In genomic region chr11:72768581-72768980, GRCh38 we compare ENCODE assay signal across 15 cellular contexts. TPM values are rescaled to one million over a fixed set of nuclear protein-coding genes. Genes with fewer than 3 reads are reported as not detected.
DNase-seq lines count a peak whose midpoint lies in the region; ATAC-seq and TF ChIP-seq lines count a peak whose summit lies in the region.
"Had no signal": no experiment of that assay in that cellular context is flagged by ENCODE, and none has a peak within 500 bp of the region (broad histone marks: within the 10 kb centered on the region; RNA-seq: fewer than 3 reads in every experiment).

No MANE protein-coding gene starts in this region.

- H3K27ac ChIP-seq in neural progenitor cell, result no peak overlapping the region
- H3K27ac ChIP-seq: BLaER1, GM23248 had no signal

- ATAC-seq in Right ventricle myocardium inferior (no peak), left cardiac atrium (no peak), GM21786 (IDR thresholded peaks at IDR 0.05; ENCODE audit: unreplicated experiment) (no peak)
- ATAC-seq in activated T-helper 17 cell treated with anti-CD3 and anti-CD28 coated beads, Interleukin-2, amount 50 U/mL, for 72 hours (replicated peaks), result no peak

- H3K4me1 ChIP-seq in neural progenitor cell, result peaks cover 16% of the 10 kb centered on the region

- no peaks in the 10 kb centered on the region for H3K36me3 ChIP-seq in neural progenitor cell
- H3K36me3 ChIP-seq: BLaER1 had no signal

- intact Hi-C loops in Right ventricle myocardium inferior (cut with DNase I) (no loop called here), left cardiac atrium (cut with DNase I) (no loop called here)
- intact Hi-C loops in activated T-helper 1 cell treated with anti-CD3 and anti-CD28 coated beads, Interleukin-12 subunit alpha, Interleukin-12 subunit beta, Interleukin-2, Interleukin-4 antibody, amounts not matched to agents 30 ng/mL and 10 ng/mL and 1 ng/mL, durations not matched to agents 14 hours and 24 hours and 36 hours (cut with micrococcal nuclease), result no loop called here

- no peak overlapping the region for H3K9ac ChIP-seq in neural progenitor cell
- H3K9ac ChIP-seq: BLaER1, GM23248 had no signal

- no peak overlapping the region for H3K4me3 Mint-ChIP-seq in activated T-helper 17 cell treated with anti-CD3 and anti-CD28 coated beads, Interleukin-2, amount 50 U/mL, for 72 hours
- no peak overlapping the region for H3K4me3 Mint-ChIP-seq in neural progenitor cell
- H3K4me3 Mint-ChIP-seq in type B pancreatic cell, result no peak overlapping the region
- H3K4me3 Mint-ChIP-seq in activated T-helper 1 cell treated with anti-CD3 and anti-CD28 coated beads, Interleukin-12 subunit alpha, Interleukin-12 subunit beta, Interleukin-2, Interleukin-4 antibody, amounts not matched to agents 30 ng/mL and 10 ng/mL and 1 ng/mL, durations not matched to agents 14 hours and 24 hours and 36 hours, result no peak overlapping the region
- H3K4me3 Mint-ChIP-seq: CD8-positive, alpha-beta memory T cell; H9 had no signal

- no peak overlapping the region for H3K4me3 ChIP-seq in neural progenitor cell
- H3K4me3 ChIP-seq: BLaER1, GM23248 had no signal

- H3K4me2 ChIP-seq in neural progenitor cell, result no peak overlapping the region
- H3K4me2 ChIP-seq: BLaER1 had no signal

- no peaks in the 10 kb centered on the region for H3K27me3 ChIP-seq in neural progenitor cell
- H3K27me3 ChIP-seq: BLaER1 had no signal

- H3K4me1 Mint-ChIP-seq in activated T-helper 17 cell treated with anti-CD3 and anti-CD28 coated beads, Interleukin-2, amount 50 U/mL, for 72 hours, result peaks cover 2% of the 10 kb centered on the region
- H3K4me1 Mint-ChIP-seq in neural progenitor cell, result peaks cover 44% of the 10 kb centered on the region
- peaks cover 48% of the 10 kb centered on the region for H3K4me1 Mint-ChIP-seq in type B pancreatic cell (ENCODE audit: unreplicated experiment)
- H3K4me1 Mint-ChIP-seq in activated T-helper 1 cell treated with anti-CD3 and anti-CD28 coated beads, Interleukin-12 subunit alpha, Interleukin-12 subunit beta, Interleukin-2, Interleukin-4 antibody, amounts not matched to agents 30 ng/mL and 10 ng/mL and 1 ng/mL, durations not matched to agents 14 hours and 24 hours and 36 hours (ENCODE audit: low read depth), result peaks cover 6% of the 10 kb centered on the region

- no peaks in the 10 kb centered on the region for H3K9me3 ChIP-seq in neural progenitor cell (ENCODE audit: low read depth)
- H3K9me3 ChIP-seq: BLaER1 had no signal

- no peaks in the 10 kb centered on the region for H3K79me2 ChIP-seq in neural progenitor cell (ENCODE audit: low read depth)

- no peaks in the 10 kb centered on the region for H3K27me3 Mint-ChIP-seq in activated T-helper 17 cell treated with anti-CD3 and anti-CD28 coated beads, Interleukin-2, amount 50 U/mL, for 72 hours
- peaks cover 3% of the 10 kb centered on the region for H3K27me3 Mint-ChIP-seq in neural progenitor cell (ENCODE audit: insufficient read depth, low read depth)
- H3K27me3 Mint-ChIP-seq in type B pancreatic cell, result no peaks in the 10 kb centered on the region
- peaks cover 5% of the 10 kb centered on the region for H3K27me3 Mint-ChIP-seq in activated T-helper 1 cell treated with anti-CD3 and anti-CD28 coated beads, Interleukin-12 subunit alpha, Interleukin-12 subunit beta, Interleukin-2, Interleukin-4 antibody, amounts not matched to agents 30 ng/mL and 10 ng/mL and 1 ng/mL, durations not matched to agents 14 hours and 24 hours and 36 hours (ENCODE audit: insufficient read depth)

- no peak overlapping the region for H2AFZ ChIP-seq in neural progenitor cell (replicated peaks)
- H2AFZ ChIP-seq: GM23248 had no signal

- TF ChIP-seq CTCF in neural progenitor cell (IDR thresholded peaks at IDR 0.05) (no peak), type B pancreatic cell (conservative IDR thresholded peaks at IDR 0.05) (no peak)

- DNase-seq in Right ventricle myocardium inferior (ENCODE audit: missing footprints) (peak; percentile 9), left cardiac atrium (no peak), neural progenitor cell (ENCODE audit: low spot score) (no peak), type B pancreatic cell (ENCODE audit: extremely low spot score, unreplicated experiment) (no peak), NCI-H1694 treated with DMSO at 0.1 percent for 48 hours (lab: John Stamatoyannopoulos, UW) (no peak)
- no peak for DNase-seq in activated T-helper 1 cell treated with anti-CD3 and anti-CD28 coated beads, Interleukin-12 subunit alpha, Interleukin-12 subunit beta, Interleukin-2, Interleukin-4 antibody, amounts not matched to agents 30 ng/mL and 10 ng/mL and 1 ng/mL, durations not matched to agents 14 hours and 24 hours and 36 hours (ENCODE audit: low spot score)
- DNase-seq: 8988T; AML-193; CD8-positive, alpha-beta memory T cell; DMS 273 treated with DMSO at 0.1 percent for 48 hours; GM23248; H9 had no signal

- H3K27ac Mint-ChIP-seq in activated T-helper 17 cell treated with anti-CD3 and anti-CD28 coated beads, Interleukin-2, amount 50 U/mL, for 72 hours, result peak overlapping the region; percentile 74
- H3K27ac Mint-ChIP-seq in neural progenitor cell (peak overlapping the region; percentile 85), type B pancreatic cell (peak overlapping the region; percentile 73)
- no peak overlapping the region for H3K27ac Mint-ChIP-seq in activated T-helper 1 cell treated with anti-CD3 and anti-CD28 coated beads, Interleukin-12 subunit alpha, Interleukin-12 subunit beta, Interleukin-2, Interleukin-4 antibody, amounts not matched to agents 30 ng/mL and 10 ng/mL and 1 ng/mL, durations not matched to agents 14 hours and 24 hours and 36 hours

- H3K36me3 Mint-ChIP-seq in activated T-helper 17 cell treated with anti-CD3 and anti-CD28 coated beads, Interleukin-2, amount 50 U/mL, for 72 hours (ENCODE audit: low read depth), result no peaks in the 10 kb centered on the region
- H3K36me3 Mint-ChIP-seq in neural progenitor cell (no peaks in the 10 kb centered on the region), type B pancreatic cell (no peaks in the 10 kb centered on the region)
- peaks cover 2% of the 10 kb centered on the region for H3K36me3 Mint-ChIP-seq in activated T-helper 1 cell treated with anti-CD3 and anti-CD28 coated beads, Interleukin-12 subunit alpha, Interleukin-12 subunit beta, Interleukin-2, Interleukin-4 antibody, amounts not matched to agents 30 ng/mL and 10 ng/mL and 1 ng/mL, durations not matched to agents 14 hours and 24 hours and 36 hours (ENCODE audit: low read depth)

- H4K20me1 ChIP-seq in neural progenitor cell (ENCODE audit: low read depth), result peaks cover 12% of the 10 kb centered on the region
- H4K20me1 ChIP-seq: BLaER1 had no signal

- no peaks in the 10 kb centered on the region for H3K9me3 Mint-ChIP-seq in activated T-helper 17 cell treated with anti-CD3 and anti-CD28 coated beads, Interleukin-2, amount 50 U/mL, for 72 hours
- H3K9me3 Mint-ChIP-seq in neural progenitor cell (no peaks in the 10 kb centered on the region), type B pancreatic cell (no peaks in the 10 kb centered on the region)
- no peaks in the 10 kb centered on the region for H3K9me3 Mint-ChIP-seq in activated T-helper 1 cell treated with anti-CD3 and anti-CD28 coated beads, Interleukin-12 subunit alpha, Interleukin-12 subunit beta, Interleukin-2, Interleukin-4 antibody, amounts not matched to agents 30 ng/mL and 10 ng/mL and 1 ng/mL, durations not matched to agents 14 hours and 24 hours and 36 hours
- H3K9me3 Mint-ChIP-seq: CD8-positive, alpha-beta memory T cell; H9 had no signal

- peaks cover 6% of the 10 kb centered on the region for H3F3A ChIP-seq in neural progenitor cell (ENCODE audit: low read depth)

RNA-seq across cellular contexts. Expression of gene ARAP1, which starts 16.4 kb away (rescaled TPM):
- total RNA-seq in Right ventricle myocardium inferior, result 55.2 TPM
- 10 to 100 TPM; 60.3 to 66.9 TPM for total RNA-seq in left cardiac atrium
- 100 to 1,000 TPM in 1 of 2 donors, 10 to 100 TPM in 1; 98.0 to 216 TPM for total RNA-seq in activated T-helper 17 cell treated with anti-CD3 and anti-CD28 coated beads, Interleukin-2, amount 50 U/mL, for 72 hours
- 17.6 and 46.1 TPM in 2 replicates for total RNA-seq in neural progenitor cell (ENCODE audit: low replicate concordance)
- 80.5 and 149 TPM in 2 replicates for total RNA-seq in type B pancreatic cell (ENCODE audit: low replicate concordance)
- total RNA-seq in activated T-helper 1 cell treated with anti-CD3 and anti-CD28 coated beads, Interleukin-12 subunit alpha, Interleukin-12 subunit beta, Interleukin-2, Interleukin-4 antibody, amounts not matched to agents 30 ng/mL and 10 ng/mL and 1 ng/mL, durations not matched to agents 14 hours and 24 hours and 36 hours, result 78.8 and 88.6 TPM in 2 replicates

RNA-seq across cellular contexts. Expression of gene STARD10, which starts 25.3 kb away (rescaled TPM):
- total RNA-seq in Right ventricle myocardium inferior (114 TPM), left cardiac atrium (10 to 100 TPM; 87.4 to 93.9 TPM), neural progenitor cell (ENCODE audit: low replicate concordance) (13.0 and 17.7 TPM in 2 replicates), type B pancreatic cell (ENCODE audit: low replicate concordance) (170 and 313 TPM in 2 replicates)
- total RNA-seq in activated T-helper 17 cell treated with anti-CD3 and anti-CD28 coated beads, Interleukin-2, amount 50 U/mL, for 72 hours, result 10 to 100 TPM in 1 of 2 donors, 1 to 10 TPM in 1; 7.7 to 16.4 TPM
- 19.8 and 23.9 TPM in 2 replicates for total RNA-seq in activated T-helper 1 cell treated with anti-CD3 and anti-CD28 coated beads, Interleukin-12 subunit alpha, Interleukin-12 subunit beta, Interleukin-2, Interleukin-4 antibody, amounts not matched to agents 30 ng/mL and 10 ng/mL and 1 ng/mL, durations not matched to agents 14 hours and 24 hours and 36 hours

RNA-seq across cellular contexts. Expression of gene ATG16L2, which starts 45.6 kb away (rescaled TPM):
- total RNA-seq in Right ventricle myocardium inferior, result 16.5 TPM
- 10 to 100 TPM; 11.9 to 16.3 TPM for total RNA-seq in left cardiac atrium
- total RNA-seq in activated T-helper 17 cell treated with anti-CD3 and anti-CD28 coated beads, Interleukin-2, amount 50 U/mL, for 72 hours, result 100 to 1,000 TPM in 1 of 2 donors, 10 to 100 TPM in 1; 85.3 to 127 TPM
- 20.5 and 38.0 TPM in 2 replicates for total RNA-seq in neural progenitor cell (ENCODE audit: low replicate concordance)
- 26.3 and 29.5 TPM in 2 replicates for total RNA-seq in type B pancreatic cell (ENCODE audit: low replicate concordance)
- total RNA-seq in activated T-helper 1 cell treated with anti-CD3 and anti-CD28 coated beads, Interleukin-12 subunit alpha, Interleukin-12 subunit beta, Interleukin-2, Interleukin-4 antibody, amounts not matched to agents 30 ng/mL and 10 ng/mL and 1 ng/mL, durations not matched to agents 14 hours and 24 hours and 36 hours, result 69.2 and 71.1 TPM in 2 replicates
